8 cellular contexts compared by ENCODE assay signal in genomic region chr6:85641916-85642773, GRCh38. TPM values are rescaled to one million over a fixed set of nuclear protein-coding genes. Genes with fewer than 3 reads are reported as not detected.
DNase-seq lines count a peak whose midpoint lies in the region; TF ChIP-seq lines count a peak whose summit lies in the region.

No MANE protein-coding gene starts in this region.

- peaks cover 44% of the 10 kb centered on the region for H3K4me1 ChIP-seq in mononuclear cell (ENCODE audit: insufficient read depth, low read length)

- H3K4me1 Mint-ChIP-seq in endothelial cell (ENCODE audit: unreplicated experiment) = peaks cover 31% of the 10 kb centered on the region

- H3K27ac Mint-ChIP-seq in endothelial cell (ENCODE audit: unreplicated experiment) = peak overlapping the region; percentile 97

- H3K27me3 ChIP-seq in mononuclear cell (ENCODE audit: insufficient read depth, low read length) = no peaks in the 10 kb centered on the region

- H3K36me3 Mint-ChIP-seq in endothelial cell (ENCODE audit: low read depth, unreplicated experiment) = peaks cover 42% of the 10 kb centered on the region

- no peaks in the 10 kb centered on the region for H3K9me3 Mint-ChIP-seq in endothelial cell (ENCODE audit: unreplicated experiment)

- no peak for TF ChIP-seq CTCF in endothelial cell (IDR thresholded peaks at IDR 0.05; ENCODE audit: unreplicated experiment)

- peak overlapping the region; percentile 98 for H3K4me3 Mint-ChIP-seq in endothelial cell (ENCODE audit: unreplicated experiment)

- DNase-seq in NCI-H1436 (lab: John Stamatoyannopoulos, UW) (peak; percentile 11), NCI-H1436 treated with DMSO at 0.1 percent for 48 hours (lab: John Stamatoyannopoulos, UW) (no peak), NCI-H774 (lab: John Stamatoyannopoulos, UW) (peak; percentile 63), activated T-cell treated with anti-CD3 and anti-CD28 coated beads for 1 hour (ENCODE audit: low read depth) (peak; percentile 34), endothelial cell (ENCODE audit: low spot score) (peak; percentile 34), GF-D8 (lab: John Stamatoyannopoulos, UW) (no peak)
- peak; percentile 13 to 33 for DNase-seq in stimulated activated CD8-positive, alpha-beta memory T cell treated with anti-CD3 and anti-CD28 coated beads, Interleukin-2, amount 100 ng/mL, for 1 hour (ENCODE audit: low read depth in 2 of 2)

- peaks cover 18% of the 10 kb centered on the region for H3K27me3 Mint-ChIP-seq in endothelial cell (ENCODE audit: unreplicated experiment)

- peak overlapping the region; percentile 100 for H3K4me3 ChIP-seq in mononuclear cell (ENCODE audit: low read length)

- no peaks in the 10 kb centered on the region for H3K9me3 ChIP-seq in mononuclear cell (ENCODE audit: low read depth, low read length)

RNA-seq across cellular contexts. Expression of gene SYNCRIP, which starts 0.5 kb away (rescaled TPM):
- total RNA-seq in endothelial cell (ENCODE audit: unreplicated experiment) (96.8 TPM), mononuclear cell (52.4 TPM)

RNA-seq across cellular contexts. Expression of gene SNX14, which starts 48.5 kb away (rescaled TPM):
- total RNA-seq in endothelial cell (ENCODE audit: unreplicated experiment) = 121 TPM
- 59.7 TPM for total RNA-seq in mononuclear cell

Comparison
In these comparisons a context has a peak if more than half of its experiments do, and no peak if none do; other contexts are left out.
1. DNase-seq: peak in NCI-H1436 (single experiment), NCI-H774 (single experiment), activated T-cell treated with anti-CD3 and anti-CD28 coated beads for 1 hour (single experiment), endothelial cell (single experiment) and stimulated activated CD8-positive, alpha-beta memory T cell treated with anti-CD3 and anti-CD28 coated beads, Interleukin-2, amount 100 ng/mL, for 1 hour (2 of 2); none in NCI-H1436 treated with DMSO at 0.1 percent for 48 hours (single experiment) and GF-D8 (single experiment).